In the genomic region with DNA sequence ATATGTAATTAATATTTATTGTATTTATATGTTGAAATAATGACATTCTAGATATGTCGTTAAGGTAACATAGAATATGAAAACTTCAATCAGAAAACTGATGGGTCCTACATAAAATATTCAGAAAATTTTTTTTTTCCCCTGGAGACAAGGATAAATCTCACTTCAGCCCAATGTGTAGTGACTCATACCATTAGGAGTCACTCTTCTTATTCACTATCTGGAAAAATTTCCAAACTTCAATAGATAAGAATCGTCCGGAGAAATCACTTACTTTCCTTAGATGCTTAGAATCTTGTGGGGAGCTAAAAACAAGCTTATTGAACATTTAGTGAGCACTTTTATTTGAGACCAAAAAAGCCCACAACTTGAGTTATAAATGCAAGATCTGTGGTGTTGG, we compare ENCODE assay signal across 18 cellular contexts. TPM values are rescaled to one million over a fixed set of nuclear protein-coding genes. Genes with fewer than 3 reads are reported as not detected.
DNase-seq lines count a peak whose midpoint lies in the region; ATAC-seq and TF ChIP-seq lines count a peak whose summit lies in the region.
"Had no signal": no experiment of that assay in that cellular context is flagged by ENCODE, and none has a peak within 500 bp of the region (broad histone marks: within the 10 kb centered on the region; RNA-seq: fewer than 3 reads in every experiment).

No MANE protein-coding gene starts in this region.

- POLR2A ChIA-PET in T-cell (lab: Charles Lee) = no interaction called here

- H3F3A ChIP-seq in GM23248 (ENCODE audit: insufficient read depth) = peaks cover 11% of the 10 kb centered on the region; the same call in 1 of the 2 replicates

- no peaks in the 10 kb centered on the region for H3K79me2 ChIP-seq in GM23248 (ENCODE audit: insufficient read depth)

- peak; percentile 61 for DNase-seq in EH (ENCODE audit: low read depth)
- DNase-seq in GM23248 = peak; percentile 69
- no peak for DNase-seq in SK-N-MC (ENCODE audit: low read depth, low spot score)
- peak; percentile 31 for DNase-seq in fibroblast of the aortic adventitia (ENCODE audit: low read depth)
- DNase-seq in T-cell = no peak
- DNase-seq in WERI-Rb-1 = no peak
- no peak for DNase-seq in activated CD8-positive, alpha-beta memory T cell treated with anti-CD3 and anti-CD28 coated beads, Interleukin-2, amount 50 U/mL, for 48 hours
- DNase-seq: 8988T; ACHN; Calu3; CD4-positive, CD25-positive, alpha-beta regulatory T cell; DMS 273 treated with DMSO at 0.1 percent for 48 hours had no signal

- CTCF ChIA-PET in T-cell (lab: Charles Lee) = no interaction called here

- peaks cover 25% of the 10 kb centered on the region for H3K4me1 ChIP-seq in GM23248 (ENCODE audit: insufficient read depth)
- H3K4me1 ChIP-seq: HAP-1 had no signal

- no peak for ATAC-seq in T-cell (replicated peaks in 1 of 4)
- ATAC-seq in activated CD4-positive, CD25-positive, alpha-beta regulatory T cell treated with anti-CD3 and anti-CD28 coated beads, Interleukin-2, amount 50 U/mL, for 24 hours = no peak
- ATAC-seq: GM12878, HepG2 had no signal

- H3K36me3 ChIP-seq in GM23248 (ENCODE audit: low read depth) = no peaks in the 10 kb centered on the region
- H3K36me3 ChIP-seq in SK-N-MC (ENCODE audit: insufficient read depth, low read length) = no peaks in the 10 kb centered on the region
- H3K36me3 ChIP-seq in WERI-Rb-1 = no peaks in the 10 kb centered on the region
- H3K36me3 ChIP-seq: BLaER1 treated with 17β-estradiol and CSF1 and Interleukin-3, amounts not matched to agents 10 nM and 100 nM; HAP-1 had no signal

- in situ Hi-C loops in GM23248 (cut with MboI) = loop anchor here (25.0 kb wide), 2 partner anchors 146 to 246 kb away; no protein-coding TSS in a partner anchor

- H3K9me2 ChIP-seq in GM23248 (ENCODE audit: insufficient read depth) = no peaks in the 10 kb centered on the region

- H3K4me3 ChIP-seq in GM23248 (no peak overlapping the region), SK-N-MC (no peak overlapping the region), fibroblast of the aortic adventitia (ENCODE audit: low read depth, low read length) (no peak overlapping the region), WERI-Rb-1 (ENCODE audit: low read depth, low read length) (no peak overlapping the region)
- H3K4me3 ChIP-seq: BLaER1 treated with 17β-estradiol and CSF1 and Interleukin-3, amounts not matched to agents 10 nM and 100 nM; GM12878; HAP-1 had no signal

- H3K4me3 Mint-ChIP-seq in T-cell = no peak overlapping the region
- H3K4me3 Mint-ChIP-seq: CD4-positive, CD25-positive, alpha-beta regulatory T cell had no signal

- peaks cover 4 to 6% of the 10 kb centered on the region in 2 donors for H3K27me3 Mint-ChIP-seq in T-cell
- H3K27me3 Mint-ChIP-seq: CD4-positive, CD25-positive, alpha-beta regulatory T cell had no signal

- no peak overlapping the region for H3K27ac Mint-ChIP-seq in T-cell
- H3K27ac Mint-ChIP-seq: CD4-positive, CD25-positive, alpha-beta regulatory T cell had no signal

- no peaks in the 10 kb centered on the region for H4K20me1 ChIP-seq in GM23248 (ENCODE audit: insufficient read depth)
- H4K20me1 ChIP-seq: BLaER1 treated with 17β-estradiol and CSF1 and Interleukin-3, amounts not matched to agents 10 nM and 100 nM had no signal

- no peaks in the 10 kb centered on the region for H3K9me3 Mint-ChIP-seq in T-cell
- H3K9me3 Mint-ChIP-seq: CD4-positive, CD25-positive, alpha-beta regulatory T cell had no signal

- peak overlapping the region; percentile 51 for H3K4me2 ChIP-seq in GM23248 (ENCODE audit: unreplicated experiment)

- H3K9ac ChIP-seq in GM23248 = no peak overlapping the region
- H3K9ac ChIP-seq in SK-N-MC (ENCODE audit: insufficient read length) = peak overlapping the region; percentile 61
- H3K9ac ChIP-seq: BLaER1 treated with 17β-estradiol and CSF1 and Interleukin-3, amounts not matched to agents 10 nM and 100 nM had no signal

- no peaks in the 10 kb centered on the region for H3K4me1 Mint-ChIP-seq in T-cell
- H3K4me1 Mint-ChIP-seq: CD4-positive, CD25-positive, alpha-beta regulatory T cell had no signal

- WGBS in GM23248 (ENCODE audit: low coverage in 1 of 2, low lambda C conversion rate in 2 of 2, missing lambda C conversion rate in 2 of 2), 2 experiments = 27 to 28% methylated on average over 3 of the region's 3 CpGs

- H3K9me3 ChIP-seq in GM23248 (ENCODE audit: low read depth) = no peaks in the 10 kb centered on the region
- no peaks in the 10 kb centered on the region for H3K9me3 ChIP-seq in SK-N-MC (ENCODE audit: low read depth, low read length)
- peaks cover 2% of the 10 kb centered on the region for H3K9me3 ChIP-seq in WERI-Rb-1 (ENCODE audit: severe bottlenecking)
- H3K9me3 ChIP-seq: HAP-1 had no signal

- H3K27ac ChIP-seq in GM23248 (no peak overlapping the region), SK-N-MC (peak overlapping the region; percentile 93), WERI-Rb-1 (no peak overlapping the region)
- H3K27ac ChIP-seq: BLaER1 treated with 17β-estradiol and CSF1 and Interleukin-3, amounts not matched to agents 10 nM and 100 nM had no signal

- H2AFZ ChIP-seq in GM23248 = no peak overlapping the region

- H3K27me3 ChIP-seq in GM23248 (replicated peaks; ENCODE audit: insufficient read depth) = no peaks in the 10 kb centered on the region
- H3K27me3 ChIP-seq in WERI-Rb-1 (ENCODE audit: insufficient read depth, low read depth, severe bottlenecking) = no peaks in the 10 kb centered on the region
- H3K27me3 ChIP-seq: BLaER1 treated with 17β-estradiol and CSF1 and Interleukin-3, amounts not matched to agents 10 nM and 100 nM had no signal

- TF ChIP-seq CTCF in fibroblast of the aortic adventitia (IDR thresholded peaks at IDR 0.05; ENCODE audit: insufficient read depth, low read length) (no peak), WERI-Rb-1 (IDR thresholded peaks at IDR 0.05; ENCODE audit: low read depth, low read length) (no peak)

- no peaks in the 10 kb centered on the region for H3K36me3 Mint-ChIP-seq in T-cell
- H3K36me3 Mint-ChIP-seq: CD4-positive, CD25-positive, alpha-beta regulatory T cell had no signal

RNA-seq across cellular contexts. Expression of a gene that starts 4.6 kb away (rescaled TPM):
- not detected in 2 replicates for total RNA-seq in GM23248 (2014; rRNA removed; shearing (Covaris generic))
- not detected in 2 replicates for polyA plus RNA-seq in GM23248 (2016; fragmentation: Nextera tagmentation; extraction: Ambion mirVana)
- total RNA-seq in fibroblast of the aortic adventitia (ENCODE audit: low replicate concordance) = not detected in 2 replicates
- not detected for total RNA-seq in T-cell
- total RNA-seq: Calu3; CD4-positive, CD25-positive, alpha-beta regulatory T cell; GM12878; H1; HepG2 had no signal
- polyA plus RNA-seq: CD4-positive, CD25-positive, alpha-beta regulatory T cell; GM12878; H1; HepG2 had no signal

RNA-seq across cellular contexts. Expression of a gene that starts 49.6 kb away (rescaled TPM):
- not detected in 2 replicates for total RNA-seq in GM23248 (2014; rRNA removed; shearing (Covaris generic))
- polyA plus RNA-seq in GM23248 (2016; fragmentation: Nextera tagmentation; extraction: Ambion mirVana) = not detected in 2 replicates
- total RNA-seq in fibroblast of the aortic adventitia (ENCODE audit: low replicate concordance) (not detected in 2 replicates), T-cell (not detected)
- total RNA-seq: Calu3; CD4-positive, CD25-positive, alpha-beta regulatory T cell; GM12878; H1; HepG2 had no signal
- polyA plus RNA-seq: CD4-positive, CD25-positive, alpha-beta regulatory T cell; GM12878; H1; HepG2 had no signal

RNA-seq across cellular contexts. Expression of a gene that starts 52.3 kb away (rescaled TPM):
- not detected in 2 replicates for total RNA-seq in GM23248 (2014; rRNA removed; shearing (Covaris generic))
- polyA plus RNA-seq in GM23248 (2016; fragmentation: Nextera tagmentation; extraction: Ambion mirVana) = not detected in 2 replicates
- total RNA-seq in fibroblast of the aortic adventitia (ENCODE audit: low replicate concordance) (not detected in 2 replicates), T-cell (not detected)
- total RNA-seq: Calu3; CD4-positive, CD25-positive, alpha-beta regulatory T cell; GM12878; HepG2 had no signal
- polyA plus RNA-seq: CD4-positive, CD25-positive, alpha-beta regulatory T cell; GM12878; HepG2 had no signal

Comparison
In these comparisons a context has a peak if more than half of its experiments do, and no peak if none do; other contexts are left out.
1. DNase-seq: peak in EH (single experiment), GM23248 (single experiment) and fibroblast of the aortic adventitia (single experiment); none in SK-N-MC (single experiment), T-cell (0 of 34), WERI-Rb-1 (single experiment) and activated CD8-positive, alpha-beta memory T cell treated with anti-CD3 and anti-CD28 coated beads, Interleukin-2, amount 50 U/mL, for 48 hours (single experiment).